Comparison of ENCODE assay signal across 12 cellular contexts in genomic region chr4:150874386-150875226, GRCh38.
A peak's percentile ranks its signal among the peaks of the same experiment; 100 is the strongest.
DNase-seq lines count a peak whose midpoint lies in the region; ATAC-seq and TF ChIP-seq lines count a peak whose summit lies in the region.
"Had no signal": no experiment of that assay in that cellular context is flagged by ENCODE, and none has a peak within 500 bp of the region (broad histone marks: within the 10 kb centered on the region; RNA-seq: fewer than 3 reads in every experiment).

No MANE protein-coding gene starts in this region.

- H3K27ac Mint-ChIP-seq in neural crest cell (ENCODE audit: unreplicated experiment), result peak overlapping the region; percentile 62
- H3K27ac Mint-ChIP-seq: stimulated activated effector memory CD8-positive, alpha-beta T cell treated with anti-CD3 and anti-CD28 coated beads, Interleukin-12 subunit alpha, Interleukin-12 subunit beta, amount 100 ng/mL, for 72 hours had no signal

- no peaks in the 10 kb centered on the region for H3K27me3 Mint-ChIP-seq in neural crest cell (ENCODE audit: low read depth)

- H3K4me1 ChIP-seq in foreskin keratinocyte, result no peaks in the 10 kb centered on the region

- no peaks in the 10 kb centered on the region for H3K4me1 Mint-ChIP-seq in neural crest cell

- peak; percentile 54 for DNase-seq in Caki2 (ENCODE audit: low read depth)
- DNase-seq in UCSD-AML1 (lab: John Stamatoyannopoulos, UW; ENCODE audit: unreplicated experiment), result peak; percentile 12
- no peak for DNase-seq in foreskin keratinocyte
- no peak for DNase-seq in neural crest cell (ENCODE audit: low read depth, low spot score)
- DNase-seq in posterior vena cava (ENCODE audit: low spot score), result no peak
- no peak for DNase-seq in stimulated activated CD4-positive, alpha-beta T cell treated with anti-CD3 and anti-CD28 coated beads, Interleukin-2, amount 100 ng/mL, for 48 hours
- no peak for DNase-seq in NCI-H128 (lab: John Stamatoyannopoulos, UW; ENCODE audit: unreplicated experiment)
- no peak for DNase-seq in NCI-H82 (lab: John Stamatoyannopoulos, UW)
- DNase-seq: activated effector memory CD4-positive, alpha-beta T cell treated with Interleukin-2 at 50 U/mL for 16 hours; NCI-H1105 treated with DMSO at 0.1 percent for 48 hours; NCI-H524 had no signal

- no peak overlapping the region for H3K4me3 Mint-ChIP-seq in neural crest cell
- H3K4me3 Mint-ChIP-seq: stimulated activated effector memory CD8-positive, alpha-beta T cell treated with anti-CD3 and anti-CD28 coated beads, Interleukin-12 subunit alpha, Interleukin-12 subunit beta, amount 100 ng/mL, for 72 hours had no signal

- H3K9me3 Mint-ChIP-seq in neural crest cell, result peaks cover 15% of the 10 kb centered on the region

- intact Hi-C loops in posterior vena cava (cut with DNase I), result no loop called here

- TF ChIP-seq CTCF in foreskin keratinocyte (conservative IDR thresholded peaks at IDR 0.05) (no peak), neural crest cell (conservative IDR thresholded peaks at IDR 0.05) (no peak)

- in situ Hi-C loops in Caki2 (cut with HindIII; ENCODE audit: low pct_unique_long_range_greater_than_20kb, low sequenced_read_pairs), result no loop called here

- no peak overlapping the region for H3K27ac ChIP-seq in foreskin keratinocyte

- ATAC-seq in foreskin keratinocyte, result peak; percentile 16
- ATAC-seq: stimulated activated effector memory CD8-positive, alpha-beta T cell treated with anti-CD3 and anti-CD28 coated beads, Interleukin-12 subunit alpha, Interleukin-12 subunit beta, amount 100 ng/mL, for 72 hours had no signal

- no peaks in the 10 kb centered on the region for H3K27me3 ChIP-seq in foreskin keratinocyte

- peaks cover 30% of the 10 kb centered on the region for H3K36me3 Mint-ChIP-seq in neural crest cell (ENCODE audit: low read depth)

Comparison
In these comparisons a context has a peak if more than half of its experiments do, and no peak if none do; other contexts are left out.
1. DNase-seq: peak in Caki2 (single experiment) and UCSD-AML1 (single experiment); none in foreskin keratinocyte (0 of 2), neural crest cell (single experiment), posterior vena cava (single experiment), stimulated activated CD4-positive, alpha-beta T cell treated with anti-CD3 and anti-CD28 coated beads, Interleukin-2, amount 100 ng/mL, for 48 hours (0 of 2), NCI-H128 (single experiment) and NCI-H82 (single experiment).